ENCODE assay signal across 13 cellular contexts in the genomic region with DNA sequence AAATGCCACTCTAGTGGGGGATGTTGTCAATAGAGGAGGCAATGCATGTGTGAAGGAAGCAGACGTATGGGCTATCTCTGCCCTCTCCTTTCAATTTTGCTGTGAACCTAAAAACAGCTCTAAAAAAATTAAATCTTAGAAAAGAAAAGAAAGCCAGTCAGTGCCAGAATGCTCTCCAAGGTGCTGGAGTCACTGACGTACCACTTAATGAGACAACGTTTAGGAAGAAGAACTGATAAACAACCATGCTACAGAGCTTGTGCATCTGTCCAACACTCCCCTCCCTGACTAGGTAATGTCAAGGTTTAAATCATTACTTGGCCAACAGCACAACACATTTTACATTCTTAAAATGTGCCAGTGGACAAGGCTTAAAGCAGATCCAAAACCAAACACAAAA.
"Had no signal": no experiment of that assay in that cellular context is flagged by ENCODE, and none has a peak within 500 bp of the region (broad histone marks: within the 10 kb centered on the region; RNA-seq: fewer than 3 reads in every experiment).

No MANE protein-coding gene starts in this region.

- H3K27me3 Mint-ChIP-seq: naive B cell had no signal

- H3K27me3 ChIP-seq: breast epithelium, esophagus squamous epithelium, heart right ventricle, tibial nerve, vagina had no signal

- H3K4me2 ChIP-seq: smooth muscle cell had no signal

- DNase-seq: activated CD4-positive, alpha-beta T cell treated with anti-CD3 and anti-CD28 coated beads, Interleukin-2, amount 50 U/mL, for 4 hours; activated naive CD4-positive, alpha-beta T cell treated with anti-CD3 and anti-CD28 coated beads, Interleukin-2, amount 50 U/mL, for 16 hours; activated T-cell treated with anti-CD3 and anti-CD28 coated beads, Interleukin-2, amount 50 U/mL, for 1 hour; esophagus squamous epithelium; heart right ventricle; kidney; naive B cell had no signal

- H3K36me3 Mint-ChIP-seq: naive B cell had no signal

- H3K4me3 ChIP-seq: breast epithelium, esophagus squamous epithelium, heart right ventricle, smooth muscle cell, tibial nerve, vagina had no signal

- H3K4me1 ChIP-seq: breast epithelium, vagina had no signal

- H3K27ac ChIP-seq: breast epithelium, esophagus squamous epithelium, heart right ventricle, tibial nerve, vagina had no signal

- H3K27ac Mint-ChIP-seq: stimulated activated effector memory CD8-positive, alpha-beta T cell treated with anti-CD3 and anti-CD28 coated beads, Interleukin-12 subunit alpha, Interleukin-12 subunit beta, amount 100 ng/mL, for 72 hours had no signal

- H3K9me3 Mint-ChIP-seq: naive B cell; stimulated activated effector memory CD8-positive, alpha-beta T cell treated with anti-CD3 and anti-CD28 coated beads, Interleukin-12 subunit alpha, Interleukin-12 subunit beta, amount 100 ng/mL, for 72 hours had no signal

- H3K9me3 ChIP-seq: breast epithelium, esophagus squamous epithelium, heart right ventricle, tibial nerve, vagina had no signal

- H3K36me3 ChIP-seq: breast epithelium had no signal

- H3K4me3 Mint-ChIP-seq: naive B cell; stimulated activated effector memory CD8-positive, alpha-beta T cell treated with anti-CD3 and anti-CD28 coated beads, Interleukin-12 subunit alpha, Interleukin-12 subunit beta, amount 100 ng/mL, for 72 hours had no signal

- ATAC-seq: activated CD4-positive, CD25-positive, alpha-beta regulatory T cell treated with anti-CD3 and anti-CD28 coated beads, Interleukin-2, amount 50 U/mL, for 24 hours; heart right ventricle; stimulated activated effector memory CD8-positive, alpha-beta T cell treated with anti-CD3 and anti-CD28 coated beads, Interleukin-12 subunit alpha, Interleukin-12 subunit beta, amount 100 ng/mL, for 72 hours had no signal
